ENCODE assay signal across 8 cellular contexts in genomic region chr9:122122903-122123632, GRCh38. TPM values are rescaled to one million over a fixed set of nuclear protein-coding genes. Genes with fewer than 3 reads are reported as not detected.
DNase-seq lines count a peak whose midpoint lies in the region; ATAC-seq, FAIRE-seq and TF ChIP-seq lines count a peak whose summit lies in the region.

No MANE protein-coding gene starts in this region.

- no peak overlapping the region for H3K4me3 ChIP-seq in CD4-positive, alpha-beta memory T cell (ENCODE audit: low read length in 2 of 2)
- no peak overlapping the region for H3K4me3 ChIP-seq in effector memory CD4-positive, alpha-beta T cell (ENCODE audit: insufficient read depth, low read depth, low read length, poor library complexity, severe bottlenecking)

- H3K4me3 Mint-ChIP-seq in CD4-positive, alpha-beta memory T cell = peak overlapping the region in 1 of 8 donors; percentile 29
- H3K4me3 Mint-ChIP-seq in activated CD4-positive, alpha-beta memory T cell treated with anti-CD3 and anti-CD28 coated beads for 36 hours = no peak overlapping the region

- no peak overlapping the region for H3K27ac Mint-ChIP-seq in CD4-positive, alpha-beta memory T cell
- H3K27ac Mint-ChIP-seq in activated CD4-positive, alpha-beta memory T cell treated with anti-CD3 and anti-CD28 coated beads for 36 hours = no peak overlapping the region

- peak; percentile 54 to 68 (median 58) for DNase-seq in CD4-positive, alpha-beta memory T cell
- peak; percentile 98 for DNase-seq in H54 (ENCODE audit: insufficient read length, low spot score)
- peak; percentile 35 for DNase-seq in NCI-H226
- DNase-seq in activated CD4-positive, alpha-beta memory T cell treated with anti-CD3 and anti-CD28 coated beads for 36 hours = peak; percentile 83
- peak; percentile 43 to 60 (median 47) for DNase-seq in effector memory CD4-positive, alpha-beta T cell
- peak; percentile 82 for DNase-seq in midbrain (lab: John Stamatoyannopoulos, UW)
- DNase-seq in stimulated activated CD8-positive, alpha-beta memory T cell treated with anti-CD3 and anti-CD28 coated beads, Interleukin-2, amount 100 ng/mL, for 48 hours (ENCODE audit: low read depth in 2 of 2) = peak; percentile 54 to 73

- H3K36me3 Mint-ChIP-seq in CD4-positive, alpha-beta memory T cell = no peaks in the 10 kb centered on the region
- no peaks in the 10 kb centered on the region for H3K36me3 Mint-ChIP-seq in activated CD4-positive, alpha-beta memory T cell treated with anti-CD3 and anti-CD28 coated beads for 36 hours

- H3K4me1 ChIP-seq in CD4-positive, alpha-beta memory T cell (ENCODE audit: insufficient read depth, low read length) = peaks cover 7% of the 10 kb centered on the region
- peaks cover 9% of the 10 kb centered on the region for H3K4me1 ChIP-seq in effector memory CD4-positive, alpha-beta T cell (ENCODE audit: control insufficient read depth, insufficient read depth, low read length, poor library complexity, severe bottlenecking)

- intact Hi-C loops in CD4-positive, alpha-beta memory T cell (cut with micrococcal nuclease) = loop anchor here (1.0 kb wide), 1 partner anchor 24 kb away; no protein-coding TSS in a partner anchor
- intact Hi-C loops in activated CD4-positive, alpha-beta memory T cell treated with anti-CD3 and anti-CD28 coated beads for 36 hours (cut with micrococcal nuclease) = loop anchor here (1.0 to 2.0 kb wide), 2 partner anchors 24 to 436 kb away; no protein-coding TSS in a partner anchor

- no peak for ATAC-seq in GM21528 (IDR thresholded peaks at IDR 0.05; ENCODE audit: low FRiP score, unreplicated experiment)

- CTCF ChIA-PET in CD4-positive, alpha-beta memory T cell (lab: Charles Lee; ENCODE audit: partially characterized antibody) = interaction anchor here (0.7 to 9.2 kb wide), 20 partner anchors 7 to 775 kb away, joined by 3 to 165 read pairs (median 6); partner anchors contain the start of genes MORN5 and NDUFA8
- CTCF ChIA-PET in activated CD4-positive, alpha-beta memory T cell treated with anti-CD3 and anti-CD28 coated beads for 36 hours (lab: Charles Lee) = interaction anchor here (0.6 to 12.4 kb wide), 33 partner anchors 11 to 705 kb away, joined by 3 to 365 read pairs (median 5); partner anchors contain the start of genes MORN5, MRRF, NDUFA8 and PDCL

- H3K27me3 ChIP-seq in CD4-positive, alpha-beta memory T cell (ENCODE audit: insufficient read depth, low read length) = peaks cover 11% of the 10 kb centered on the region
- H3K27me3 ChIP-seq in effector memory CD4-positive, alpha-beta T cell (replicated peaks; ENCODE audit: control insufficient read depth, insufficient read depth, low read length, poor library complexity, severe bottlenecking) = no peaks in the 10 kb centered on the region

- FAIRE-seq in H54 (lab: Jason Lieb, UNC) = no peak

- H3K4me1 Mint-ChIP-seq in CD4-positive, alpha-beta memory T cell = peaks cover 11 to 25% (median 16%) of the 10 kb centered on the region in 4 donors
- peaks cover 18% of the 10 kb centered on the region for H3K4me1 Mint-ChIP-seq in activated CD4-positive, alpha-beta memory T cell treated with anti-CD3 and anti-CD28 coated beads for 36 hours (ENCODE audit: low read depth)

- no peak for TF ChIP-seq POLR2A in H54 (IDR thresholded peaks at IDR 0.05; ENCODE audit: low read depth, low read length)

- peaks cover 21 to 28% of the 10 kb centered on the region in 2 donors for H3K27me3 Mint-ChIP-seq in CD4-positive, alpha-beta memory T cell
- peaks cover 35% of the 10 kb centered on the region for H3K27me3 Mint-ChIP-seq in activated CD4-positive, alpha-beta memory T cell treated with anti-CD3 and anti-CD28 coated beads for 36 hours

- H3K9me3 Mint-ChIP-seq in CD4-positive, alpha-beta memory T cell = no peaks in the 10 kb centered on the region
- H3K9me3 Mint-ChIP-seq in activated CD4-positive, alpha-beta memory T cell treated with anti-CD3 and anti-CD28 coated beads for 36 hours = no peaks in the 10 kb centered on the region

- no peaks in the 10 kb centered on the region for H3K36me3 ChIP-seq in CD4-positive, alpha-beta memory T cell (ENCODE audit: insufficient read depth, low read length)
- no peaks in the 10 kb centered on the region for H3K36me3 ChIP-seq in effector memory CD4-positive, alpha-beta T cell (ENCODE audit: control insufficient read depth, insufficient read depth, low read length)

- POLR2A ChIA-PET in CD4-positive, alpha-beta memory T cell (lab: Charles Lee; ENCODE audit: partially characterized antibody) = no interaction called here
- POLR2A ChIA-PET in activated CD4-positive, alpha-beta memory T cell treated with anti-CD3 and anti-CD28 coated beads for 36 hours (lab: Charles Lee) = interaction anchor here (1.5 kb wide), 1 partner anchor 24 kb away, joined by 3 read pairs; no protein-coding TSS in a partner anchor

- H3K27ac ChIP-seq in CD4-positive, alpha-beta memory T cell (ENCODE audit: low read depth, low read length) = no peak overlapping the region
- H3K27ac ChIP-seq in effector memory CD4-positive, alpha-beta T cell (ENCODE audit: insufficient read depth, low read length, poor library complexity, severe bottlenecking) = no peak overlapping the region

- no peaks in the 10 kb centered on the region for H3K9me3 ChIP-seq in CD4-positive, alpha-beta memory T cell (ENCODE audit: control insufficient read depth in 1 of 2, low read length in 2 of 2)
- no peaks in the 10 kb centered on the region for H3K9me3 ChIP-seq in effector memory CD4-positive, alpha-beta T cell (ENCODE audit: control insufficient read depth, low read length)

RNA-seq across cellular contexts. Expression of gene TTLL11, which starts 30.0 kb away (rescaled TPM):
- 1 to 10 TPM; 2.9 to 3.2 TPM for total RNA-seq in CD4-positive, alpha-beta memory T cell
- 1 to 10 TPM; 2.7 to 7.8 TPM for polyA plus RNA-seq in CD4-positive, alpha-beta memory T cell
- under 1 TPM; 0.97 TPM for total RNA-seq in activated CD4-positive, alpha-beta memory T cell treated with anti-CD3 and anti-CD28 coated beads for 36 hours

RNA-seq across cellular contexts. Expression of gene NDUFA8, which starts 36.5 kb away (rescaled TPM):
- total RNA-seq in CD4-positive, alpha-beta memory T cell = 10 to 100 TPM; 17.6 to 20.4 TPM
- polyA plus RNA-seq in CD4-positive, alpha-beta memory T cell = 10 to 100 TPM; 69.6 to 74.3 TPM
- total RNA-seq in activated CD4-positive, alpha-beta memory T cell treated with anti-CD3 and anti-CD28 coated beads for 36 hours = 10 to 100 TPM; 48.3 to 53.3 TPM

RNA-seq across cellular contexts. Expression of gene MORN5, which starts 36.6 kb away (rescaled TPM):
- not detected for total RNA-seq in CD4-positive, alpha-beta memory T cell
- not detected for polyA plus RNA-seq in CD4-positive, alpha-beta memory T cell
- not detected for total RNA-seq in activated CD4-positive, alpha-beta memory T cell treated with anti-CD3 and anti-CD28 coated beads for 36 hours

Comparison
In these comparisons a context has a peak if more than half of its experiments do, and no peak if none do; other contexts are left out.
1. DNase-seq: peak in every context shown above with its lines; median percentile 98 in H54; 83 in activated CD4-positive, alpha-beta memory T cell treated with anti-CD3 and anti-CD28 coated beads for 36 hours; 82 in midbrain; 64 in stimulated activated CD8-positive, alpha-beta memory T cell treated with anti-CD3 and anti-CD28 coated beads, Interleukin-2, amount 100 ng/mL, for 48 hours; 58 in CD4-positive, alpha-beta memory T cell; 47 in effector memory CD4-positive, alpha-beta T cell; 35 in NCI-H226.